Comparison of ENCODE assay signal across 8 cellular contexts in the genomic region with DNA sequence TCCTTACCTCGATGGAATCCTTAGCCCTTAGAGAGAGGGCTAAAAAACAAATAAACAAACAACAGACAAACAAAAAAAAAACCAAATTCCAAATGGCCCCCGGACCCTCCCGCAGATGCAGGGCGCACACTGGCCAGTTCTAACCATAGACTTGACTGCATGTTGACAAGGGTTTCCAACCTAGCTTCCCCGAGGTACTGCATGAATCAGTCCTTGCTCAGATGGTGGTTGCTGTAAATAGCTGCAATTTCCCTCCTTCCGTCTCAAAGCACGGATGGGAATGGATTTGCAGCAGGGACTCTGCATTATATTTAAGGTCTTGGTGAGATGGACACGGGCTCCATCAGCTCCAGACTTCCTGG.
DNase-seq lines count a peak whose midpoint lies in the region; ATAC-seq and TF ChIP-seq lines count a peak whose summit lies in the region.

No MANE protein-coding gene starts in this region.

- H3K27ac Mint-ChIP-seq in activated CD8-positive, alpha-beta T cell treated with anti-CD3 and anti-CD28 coated beads for 36 hours = peak overlapping the region; percentile 32

- POLR2A ChIA-PET in activated CD8-positive, alpha-beta T cell treated with anti-CD3 and anti-CD28 coated beads for 36 hours (lab: Charles Lee) = interaction anchor here (0.6 to 1.3 kb wide), 4 partner anchors 11 to 162 kb away, joined by 3 to 6 read pairs (median 4); no protein-coding TSS in a partner anchor

- no peak overlapping the region for H2BK120ac ChIP-seq in neuronal stem cell (ENCODE audit: low read depth, low read length)

- H2AK5ac ChIP-seq in neuronal stem cell (ENCODE audit: low read depth, low read length) = no peak overlapping the region

- peak overlapping the region; percentile 94 for H3K18ac ChIP-seq in neuronal stem cell (ENCODE audit: low read length)

- peak; percentile 34 for ATAC-seq in GM19455 (IDR thresholded peaks at IDR 0.05; ENCODE audit: unreplicated experiment)
- peak; percentile 35 for ATAC-seq in activated CD8-positive, alpha-beta T cell treated with anti-CD3 and anti-CD28 coated beads for 36 hours

- no peak overlapping the region for H3K9ac ChIP-seq in neuronal stem cell (ENCODE audit: low read depth, low read length, poor library complexity)

- peaks cover 4 to 6% of the 10 kb centered on the region in 2 donors for H3K4me1 ChIP-seq in neuronal stem cell (ENCODE audit: control insufficient read depth in 2 of 2, insufficient read depth in 1 of 2, low read depth in 1 of 2, low read length in 2 of 2)

- CTCF ChIA-PET in activated CD8-positive, alpha-beta T cell treated with anti-CD3 and anti-CD28 coated beads for 36 hours (lab: Charles Lee) = interaction anchor here (0.7 to 6.6 kb wide), 58 partner anchors 8 to 550 kb away, joined by 3 to 61 read pairs (median 4); partner anchors contain the start of gene IFT57

- H3K36me3 ChIP-seq in neuronal stem cell (replicated peaks in 1 of 2; ENCODE audit: control insufficient read depth in 2 of 2, insufficient read depth in 2 of 2, low read length in 2 of 2) = no peaks in the 10 kb centered on the region

- peak; percentile 21 for DNase-seq in DMS53 treated with DMSO at 0.1 percent for 48 hours (lab: John Stamatoyannopoulos, UW; ENCODE audit: unreplicated experiment)
- peak; percentile 62 for DNase-seq in HT-29 (ENCODE audit: low spot score)
- DNase-seq in activated CD8-positive, alpha-beta T cell treated with anti-CD3 and anti-CD28 coated beads for 36 hours = peak; percentile 7
- peak; percentile 17 for DNase-seq in glomerular visceral epithelial cell (ENCODE audit: extremely low spot score)
- DNase-seq in neuronal stem cell (ENCODE audit: low spot score) = no peak
- no peak for DNase-seq in COLO668 (lab: John Stamatoyannopoulos, UW; ENCODE audit: unreplicated experiment)
- no peak for DNase-seq in mesenteric fat pad (ENCODE audit: low spot score)

- no CpG with 5 or more reads among the region's 8 CpGs for WGBS in neuronal stem cell (ENCODE audit: extremely low coverage in 2 of 2, insufficient read length in 2 of 2, insufficient replicate concordance in 1 of 2), 2 donors

- no peak for TF ChIP-seq CTCF in activated CD8-positive, alpha-beta T cell treated with anti-CD3 and anti-CD28 coated beads for 36 hours (IDR thresholded peaks at IDR 0.05)

- peak overlapping the region; percentile 86 for H2AFZ ChIP-seq in neuronal stem cell (ENCODE audit: low read length)

- H3K4me1 Mint-ChIP-seq in activated CD8-positive, alpha-beta T cell treated with anti-CD3 and anti-CD28 coated beads for 36 hours (ENCODE audit: low read depth) = peaks cover 9% of the 10 kb centered on the region

- H3K4me3 ChIP-seq in neuronal stem cell (ENCODE audit: low read length in 2 of 2) = peak overlapping the region; percentile 40 to 82

- peaks cover under 1% of the 10 kb centered on the region for H3K9me3 Mint-ChIP-seq in activated CD8-positive, alpha-beta T cell treated with anti-CD3 and anti-CD28 coated beads for 36 hours

- H4K8ac ChIP-seq in neuronal stem cell (ENCODE audit: low read depth, low read length) = no peak overlapping the region

- no peaks in the 10 kb centered on the region for H3K36me3 Mint-ChIP-seq in activated CD8-positive, alpha-beta T cell treated with anti-CD3 and anti-CD28 coated beads for 36 hours (ENCODE audit: low read depth)

- H2BK5ac ChIP-seq in neuronal stem cell (ENCODE audit: low read length) = no peak overlapping the region

- peak overlapping the region; percentile 88 for H3K4me2 ChIP-seq in neuronal stem cell (ENCODE audit: insufficient read depth, low read length, poor library complexity, severe bottlenecking)

- H3K27me3 Mint-ChIP-seq in activated CD8-positive, alpha-beta T cell treated with anti-CD3 and anti-CD28 coated beads for 36 hours = peaks cover 6% of the 10 kb centered on the region

- peaks cover 0 to 6% (median 0%) of the 10 kb centered on the region in 3 experiments for H3K27me3 ChIP-seq in neuronal stem cell (ENCODE audit: control insufficient read depth in 3 of 3, insufficient read depth in 3 of 3, low read depth in 1 of 3, low read length in 3 of 3)

- no peak overlapping the region for H3K27ac ChIP-seq in neuronal stem cell (replicated peaks; ENCODE audit: low read length)

- no peak overlapping the region for H2BK12ac ChIP-seq in neuronal stem cell (ENCODE audit: low read length)

- H3K4me3 Mint-ChIP-seq in activated CD8-positive, alpha-beta T cell treated with anti-CD3 and anti-CD28 coated beads for 36 hours = peak overlapping the region; percentile 75

- no peak overlapping the region for H3K23ac ChIP-seq in neuronal stem cell (ENCODE audit: low read depth, low read length, poor library complexity)

- H3K14ac ChIP-seq in neuronal stem cell (ENCODE audit: low read length) = no peak overlapping the region

- no peak overlapping the region for H2BK15ac ChIP-seq in neuronal stem cell (ENCODE audit: low read length)

- no peak overlapping the region for H3K4ac ChIP-seq in neuronal stem cell (ENCODE audit: low read length)

- peaks cover 0 to 13% of the 10 kb centered on the region in 2 donors for H3K9me3 ChIP-seq in neuronal stem cell (replicated peaks in 1 of 2; ENCODE audit: control insufficient read depth in 2 of 2, insufficient read depth in 1 of 2, low read depth in 1 of 2, low read length in 2 of 2)

- H3K79me1 ChIP-seq in neuronal stem cell (ENCODE audit: low read depth, low read length) = no peaks in the 10 kb centered on the region

- intact Hi-C loops in activated CD8-positive, alpha-beta T cell treated with anti-CD3 and anti-CD28 coated beads for 36 hours (cut with micrococcal nuclease) = no loop called here

- H4K91ac ChIP-seq in neuronal stem cell (ENCODE audit: low read depth, low read length, poor library complexity) = no peak overlapping the region

Comparison
In these comparisons a context has a peak if more than half of its experiments do, and no peak if none do; other contexts are left out.
1. DNase-seq: peak in DMS53 treated with DMSO at 0.1 percent for 48 hours (single experiment), HT-29 (single experiment), activated CD8-positive, alpha-beta T cell treated with anti-CD3 and anti-CD28 coated beads for 36 hours (single experiment) and glomerular visceral epithelial cell (single experiment); none in neuronal stem cell (single experiment), COLO668 (single experiment) and mesenteric fat pad (single experiment).